22 cellular contexts compared by ENCODE assay signal in genomic region chr3:72032435-72033118, GRCh38.
A peak's percentile ranks its signal among the peaks of the same experiment; 100 is the strongest.
DNase-seq lines count a peak whose midpoint lies in the region; ATAC-seq and TF ChIP-seq lines count a peak whose summit lies in the region.
"Had no signal": no experiment of that assay in that cellular context is flagged by ENCODE, and none has a peak within 500 bp of the region (broad histone marks: within the 10 kb centered on the region; RNA-seq: fewer than 3 reads in every experiment).

No MANE protein-coding gene starts in this region.

- 85 to 93% methylated on average over 7 of the region's 7 CpGs for WGBS in sigmoid colon, 2 donors

- intact Hi-C loops in left cardiac atrium (cut with DNase I) (no loop called here), left ventricle myocardium inferior (cut with micrococcal nuclease) (no loop called here), sigmoid colon (cut with DNase I) (no loop called here)

- no peaks in the 10 kb centered on the region for H3K36me3 ChIP-seq in left ventricle myocardium inferior
- H3K36me3 ChIP-seq in sigmoid colon, result no peaks in the 10 kb centered on the region
- H3K36me3 ChIP-seq: right lobe of liver had no signal

- no peaks in the 10 kb centered on the region for H3K4me1 ChIP-seq in left ventricle myocardium inferior
- peaks cover 0 to 19% (median 12%) of the 10 kb centered on the region in 4 donors for H3K4me1 ChIP-seq in sigmoid colon
- H3K4me1 ChIP-seq: right lobe of liver had no signal

- no peak for TF ChIP-seq POLR2A in sigmoid colon (IDR thresholded peaks at IDR 0.05)

- H3K27me3 ChIP-seq in left ventricle myocardium inferior (ENCODE audit: low read depth) (peaks cover 3% of the 10 kb centered on the region), sigmoid colon (no peaks in the 10 kb centered on the region)
- H3K27me3 ChIP-seq: right lobe of liver had no signal

- no peak overlapping the region for H3K4me3 ChIP-seq in left ventricle myocardium inferior
- no peak overlapping the region for H3K4me3 ChIP-seq in sigmoid colon
- H3K4me3 ChIP-seq: right lobe of liver had no signal

- DNase-seq in left cardiac atrium, result peak; percentile 30
- no peak for DNase-seq in left ventricle myocardium inferior
- DNase-seq in UCSD-AML1 (lab: John Stamatoyannopoulos, UW; ENCODE audit: unreplicated experiment), result peak; percentile 30
- DNase-seq in iPS-NIHi11 (ENCODE audit: low spot score), result peak; percentile 19
- DNase-seq in sigmoid colon, result no peak
- no peak for DNase-seq in NCI-H2171 (lab: John Stamatoyannopoulos, UW)
- DNase-seq in NOMO-1 (lab: John Stamatoyannopoulos, UW; ENCODE audit: unreplicated experiment in 2 of 2), result no peak
- DNase-seq: activated CD4-positive, alpha-beta memory T cell treated with anti-CD3 and anti-CD28 coated beads for 36 hours; activated naive CD4-positive, alpha-beta T cell; amniotic stem cell; CD4-positive, alpha-beta T cell; dermis blood vessel endothelial cell; DMS 273 treated with DMSO at 0.1 percent for 48 hours; H7; naive B cell; NCI-H1092 treated with DMSO at 0.1 percent for 48 hours; NCI-H510A; right lobe of liver; RPMI8226; substantia nigra had no signal

- H3K27ac ChIP-seq in left ventricle myocardium inferior (replicated peaks) (no peak overlapping the region), sigmoid colon (no peak overlapping the region)
- H3K27ac ChIP-seq: right lobe of liver, VCaP had no signal

- H3K9me3 ChIP-seq in left ventricle myocardium inferior (replicated peaks) (no peaks in the 10 kb centered on the region), sigmoid colon (no peaks in the 10 kb centered on the region)
- H3K9me3 ChIP-seq: right lobe of liver had no signal

- TF ChIP-seq CTCF in left ventricle myocardium inferior (IDR thresholded peaks at IDR 0.05; ENCODE audit: borderline replicate concordance), result no peak
- TF ChIP-seq CTCF in sigmoid colon (IDR thresholded peaks at IDR 0.05), result no peak

- TF ChIP-seq EP300 in sigmoid colon (IDR thresholded peaks at IDR 0.05), result no peak

- ATAC-seq in left cardiac atrium (peak in 1 of 2 donors; percentile 63), GM21786 (IDR thresholded peaks at IDR 0.05; ENCODE audit: unreplicated experiment) (no peak)

Comparison
In these comparisons a context has a peak if more than half of its experiments do, and no peak if none do; other contexts are left out.
1. DNase-seq: peak in left cardiac atrium (single experiment), UCSD-AML1 (single experiment) and iPS-NIHi11 (single experiment); none in left ventricle myocardium inferior (single experiment), sigmoid colon (single experiment), NCI-H2171 (single experiment) and NOMO-1 (0 of 2).